ENCODE assay signal across 1 cellular context in genomic region chr18:22934789-22935188, GRCh38.
TF ChIP-seq lines count a peak whose summit lies in the region.

No MANE protein-coding gene starts in this region.

TF ChIP-seq in HEK293, 187 proteins besides CTCF, POLR2A, EP300 and RAD21 (continued from another document):
- TF ChIP-seq ZNF639 (tag by site-specific recombination; IDR thresholded peaks at IDR 0.05), result no peak
TF ChIP-seq in HEK293: peak in this region for 0.
